1 cellular context compared by ENCODE assay signal in the genomic region with DNA sequence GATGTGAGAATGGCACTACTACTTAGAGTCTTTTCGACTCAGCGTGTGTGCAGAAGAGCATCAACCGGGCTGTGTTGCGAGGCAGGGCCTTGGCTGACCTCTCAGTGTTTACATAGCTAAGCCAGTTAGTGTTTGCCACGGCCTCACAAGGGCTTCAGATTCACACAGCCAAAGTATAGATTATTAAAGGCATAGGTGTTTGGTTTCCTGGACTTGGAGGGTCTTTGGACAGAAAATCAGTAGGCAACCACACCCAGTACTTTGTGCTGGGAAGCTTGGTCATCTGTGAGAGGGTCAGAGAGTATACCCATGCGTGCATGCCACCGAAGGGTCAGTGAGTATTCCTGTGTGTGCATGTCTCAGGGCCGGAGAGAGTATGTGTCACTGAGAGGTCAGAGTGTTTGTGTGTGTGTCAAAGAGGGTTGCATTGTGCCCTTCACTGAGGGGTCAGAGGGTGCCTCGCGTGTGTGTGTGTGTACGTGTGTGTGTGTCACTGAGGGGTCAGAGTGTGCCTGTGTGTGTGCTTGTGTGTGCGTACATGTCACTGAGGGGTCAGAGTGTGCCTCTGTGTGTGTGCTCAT.
TF ChIP-seq lines count a peak whose summit lies in the region.

No MANE protein-coding gene starts in this region.

TF ChIP-seq in GM23338, 12 proteins besides CTCF, POLR2A, EP300 and RAD21 (continued from another document):
- TF ChIP-seq, protein P1, sequence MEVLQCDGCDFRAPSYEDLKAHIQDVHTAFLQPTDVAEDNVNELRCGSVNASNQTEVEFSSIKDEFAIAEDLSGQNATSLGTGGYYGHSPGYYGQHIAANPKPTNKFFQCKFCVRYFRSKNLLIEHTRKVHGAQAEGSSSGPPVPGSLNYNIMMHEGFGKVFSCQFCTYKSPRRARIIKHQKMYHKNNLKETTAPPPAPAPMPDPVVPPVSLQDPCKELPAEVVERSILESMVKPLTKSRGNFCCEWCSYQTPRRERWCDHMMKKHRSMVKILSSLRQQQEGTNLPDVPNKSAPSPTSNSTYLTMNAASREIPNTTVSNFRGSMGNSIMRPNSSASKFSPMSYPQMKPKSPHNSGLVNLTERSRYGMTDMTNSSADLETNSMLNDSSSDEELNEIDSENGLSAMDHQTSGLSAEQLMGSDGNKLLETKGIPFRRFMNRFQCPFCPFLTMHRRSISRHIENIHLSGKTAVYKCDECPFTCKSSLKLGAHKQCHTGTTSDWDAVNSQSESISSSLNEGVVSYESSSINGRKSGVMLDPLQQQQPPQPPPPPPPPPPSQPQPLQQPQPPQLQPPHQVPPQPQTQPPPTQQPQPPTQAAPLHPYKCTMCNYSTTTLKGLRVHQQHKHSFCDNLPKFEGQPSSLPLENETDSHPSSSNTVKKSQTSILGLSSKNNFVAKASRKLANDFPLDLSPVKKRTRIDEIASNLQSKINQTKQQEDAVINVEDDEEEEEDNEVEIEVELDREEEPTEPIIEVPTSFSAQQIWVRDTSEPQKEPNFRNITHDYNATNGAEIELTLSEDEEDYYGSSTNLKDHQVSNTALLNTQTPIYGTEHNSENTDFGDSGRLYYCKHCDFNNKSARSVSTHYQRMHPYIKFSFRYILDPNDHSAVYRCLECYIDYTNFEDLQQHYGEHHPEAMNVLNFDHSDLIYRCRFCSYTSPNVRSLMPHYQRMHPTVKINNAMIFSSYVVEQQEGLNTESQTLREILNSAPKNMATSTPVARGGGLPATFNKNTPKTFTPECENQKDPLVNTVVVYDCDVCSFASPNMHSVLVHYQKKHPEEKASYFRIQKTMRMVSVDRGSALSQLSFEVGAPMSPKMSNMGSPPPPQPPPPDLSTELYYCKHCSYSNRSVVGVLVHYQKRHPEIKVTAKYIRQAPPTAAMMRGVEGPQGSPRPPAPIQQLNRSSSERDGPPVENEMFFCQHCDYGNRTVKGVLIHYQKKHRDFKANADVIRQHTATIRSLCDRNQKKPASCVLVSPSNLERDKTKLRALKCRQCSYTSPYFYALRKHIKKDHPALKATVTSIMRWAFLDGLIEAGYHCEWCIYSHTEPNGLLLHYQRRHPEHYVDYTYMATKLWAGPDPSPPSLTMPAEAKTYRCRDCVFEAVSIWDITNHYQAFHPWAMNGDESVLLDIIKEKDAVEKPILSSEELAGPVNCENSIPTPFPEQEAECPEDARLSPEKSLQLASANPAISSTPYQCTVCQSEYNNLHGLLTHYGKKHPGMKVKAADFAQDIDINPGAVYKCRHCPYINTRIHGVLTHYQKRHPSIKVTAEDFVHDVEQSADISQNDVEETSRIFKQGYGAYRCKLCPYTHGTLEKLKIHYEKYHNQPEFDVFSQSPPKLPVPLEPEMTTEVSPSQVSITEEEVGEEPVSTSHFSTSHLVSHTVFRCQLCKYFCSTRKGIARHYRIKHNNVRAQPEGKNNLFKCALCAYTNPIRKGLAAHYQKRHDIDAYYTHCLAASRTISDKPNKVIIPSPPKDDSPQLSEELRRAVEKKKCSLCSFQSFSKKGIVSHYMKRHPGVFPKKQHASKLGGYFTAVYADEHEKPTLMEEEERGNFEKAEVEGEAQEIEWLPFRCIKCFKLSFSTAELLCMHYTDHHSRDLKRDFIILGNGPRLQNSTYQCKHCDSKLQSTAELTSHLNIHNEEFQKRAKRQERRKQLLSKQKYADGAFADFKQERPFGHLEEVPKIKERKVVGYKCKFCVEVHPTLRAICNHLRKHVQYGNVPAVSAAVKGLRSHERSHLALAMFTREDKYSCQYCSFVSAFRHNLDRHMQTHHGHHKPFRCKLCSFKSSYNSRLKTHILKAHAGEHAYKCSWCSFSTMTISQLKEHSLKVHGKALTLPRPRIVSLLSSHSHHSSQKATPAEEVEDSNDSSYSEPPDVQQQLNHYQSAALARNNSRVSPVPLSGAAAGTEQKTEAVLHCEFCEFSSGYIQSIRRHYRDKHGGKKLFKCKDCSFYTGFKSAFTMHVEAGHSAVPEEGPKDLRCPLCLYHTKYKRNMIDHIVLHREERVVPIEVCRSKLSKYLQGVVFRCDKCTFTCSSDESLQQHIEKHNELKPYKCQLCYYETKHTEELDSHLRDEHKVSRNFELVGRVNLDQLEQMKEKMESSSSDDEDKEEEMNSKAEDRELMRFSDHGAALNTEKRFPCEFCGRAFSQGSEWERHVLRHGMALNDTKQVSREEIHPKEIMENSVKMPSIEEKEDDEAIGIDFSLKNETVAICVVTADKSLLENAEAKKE (CRISPR knock-in tag; IDR thresholded peaks at IDR 0.05), result no peak
- TF ChIP-seq, protein P2, sequence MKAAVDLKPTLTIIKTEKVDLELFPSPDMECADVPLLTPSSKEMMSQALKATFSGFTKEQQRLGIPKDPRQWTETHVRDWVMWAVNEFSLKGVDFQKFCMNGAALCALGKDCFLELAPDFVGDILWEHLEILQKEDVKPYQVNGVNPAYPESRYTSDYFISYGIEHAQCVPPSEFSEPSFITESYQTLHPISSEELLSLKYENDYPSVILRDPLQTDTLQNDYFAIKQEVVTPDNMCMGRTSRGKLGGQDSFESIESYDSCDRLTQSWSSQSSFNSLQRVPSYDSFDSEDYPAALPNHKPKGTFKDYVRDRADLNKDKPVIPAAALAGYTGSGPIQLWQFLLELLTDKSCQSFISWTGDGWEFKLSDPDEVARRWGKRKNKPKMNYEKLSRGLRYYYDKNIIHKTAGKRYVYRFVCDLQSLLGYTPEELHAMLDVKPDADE (IDR thresholded peaks at IDR 0.05), result no peak
- TF ChIP-seq, protein P3, sequence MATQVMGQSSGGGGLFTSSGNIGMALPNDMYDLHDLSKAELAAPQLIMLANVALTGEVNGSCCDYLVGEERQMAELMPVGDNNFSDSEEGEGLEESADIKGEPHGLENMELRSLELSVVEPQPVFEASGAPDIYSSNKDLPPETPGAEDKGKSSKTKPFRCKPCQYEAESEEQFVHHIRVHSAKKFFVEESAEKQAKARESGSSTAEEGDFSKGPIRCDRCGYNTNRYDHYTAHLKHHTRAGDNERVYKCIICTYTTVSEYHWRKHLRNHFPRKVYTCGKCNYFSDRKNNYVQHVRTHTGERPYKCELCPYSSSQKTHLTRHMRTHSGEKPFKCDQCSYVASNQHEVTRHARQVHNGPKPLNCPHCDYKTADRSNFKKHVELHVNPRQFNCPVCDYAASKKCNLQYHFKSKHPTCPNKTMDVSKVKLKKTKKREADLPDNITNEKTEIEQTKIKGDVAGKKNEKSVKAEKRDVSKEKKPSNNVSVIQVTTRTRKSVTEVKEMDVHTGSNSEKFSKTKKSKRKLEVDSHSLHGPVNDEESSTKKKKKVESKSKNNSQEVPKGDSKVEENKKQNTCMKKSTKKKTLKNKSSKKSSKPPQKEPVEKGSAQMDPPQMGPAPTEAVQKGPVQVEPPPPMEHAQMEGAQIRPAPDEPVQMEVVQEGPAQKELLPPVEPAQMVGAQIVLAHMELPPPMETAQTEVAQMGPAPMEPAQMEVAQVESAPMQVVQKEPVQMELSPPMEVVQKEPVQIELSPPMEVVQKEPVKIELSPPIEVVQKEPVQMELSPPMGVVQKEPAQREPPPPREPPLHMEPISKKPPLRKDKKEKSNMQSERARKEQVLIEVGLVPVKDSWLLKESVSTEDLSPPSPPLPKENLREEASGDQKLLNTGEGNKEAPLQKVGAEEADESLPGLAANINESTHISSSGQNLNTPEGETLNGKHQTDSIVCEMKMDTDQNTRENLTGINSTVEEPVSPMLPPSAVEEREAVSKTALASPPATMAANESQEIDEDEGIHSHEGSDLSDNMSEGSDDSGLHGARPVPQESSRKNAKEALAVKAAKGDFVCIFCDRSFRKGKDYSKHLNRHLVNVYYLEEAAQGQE (IDR thresholded peaks at IDR 0.05; ENCODE audit: unreplicated experiment), result no peak
TF ChIP-seq in GM23338: peak in this region for 0.
